ENCODE assay signal across 1 cellular context in genomic region chr1:8207202-8207601, GRCh38.
TF ChIP-seq lines count a peak whose summit lies in the region.

No MANE protein-coding gene starts in this region.

TF ChIP-seq in HepG2, 621 proteins besides CTCF, POLR2A, EP300 and RAD21 (continued from another document):
- no peak for TF ChIP-seq FOXP4 (CRISPR knock-in tag; IDR thresholded peaks at IDR 0.05)
- no peak for TF ChIP-seq ZSCAN30 (CRISPR knock-in tag; IDR thresholded peaks at IDR 0.05)
- no peak for TF ChIP-seq ZMAT5 (CRISPR knock-in tag; IDR thresholded peaks at IDR 0.05; ENCODE audit: borderline replicate concordance, low read depth)
- TF ChIP-seq ZNF556 (CRISPR knock-in tag; IDR thresholded peaks at IDR 0.05; ENCODE audit: borderline replicate concordance): no peak
- TF ChIP-seq ZNF687 (CRISPR knock-in tag; IDR thresholded peaks at IDR 0.05): peak; percentile 29; the same call in 1 of the 2 replicates
